1 cellular context compared by ENCODE assay signal in the genomic region with DNA sequence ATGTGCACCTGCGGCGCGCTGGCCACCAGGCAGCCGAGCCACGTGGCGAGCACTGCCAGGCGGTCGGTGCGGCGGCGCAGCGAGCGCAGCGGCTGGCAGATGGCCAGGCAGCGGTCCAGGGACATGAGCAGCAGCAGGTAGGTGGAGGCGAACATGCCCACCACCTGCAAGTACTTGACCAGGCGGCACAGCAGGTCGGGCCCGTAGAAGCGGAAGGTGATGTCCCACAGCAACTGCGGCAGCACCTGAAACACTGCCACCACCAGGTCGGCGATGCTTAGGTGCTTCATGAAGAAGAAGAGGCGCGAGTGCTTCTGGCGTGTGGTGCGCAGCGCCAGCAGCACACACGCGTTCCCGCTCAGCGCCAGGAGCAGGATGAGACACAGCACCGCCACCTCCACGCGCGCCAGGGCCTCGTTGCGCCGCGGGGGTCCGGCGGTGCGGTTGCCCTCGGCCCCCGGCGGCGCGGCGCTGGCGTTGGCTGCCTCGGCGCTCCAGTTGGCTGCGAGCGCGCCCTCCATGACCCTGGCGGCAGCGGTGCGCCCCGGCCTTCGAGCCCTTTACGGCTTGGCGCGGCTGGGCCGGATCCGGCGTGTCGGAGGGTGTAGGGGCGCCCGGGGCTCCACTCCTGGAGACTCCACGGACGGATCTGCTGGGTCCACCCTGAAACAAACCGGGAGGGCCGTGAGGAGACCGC.
TF ChIP-seq lines count a peak whose summit lies in the region.

No MANE protein-coding gene starts in this region.

TF ChIP-seq in WTC11, 78 proteins besides CTCF, POLR2A, EP300 and RAD21 (continued from another document):
- TF ChIP-seq, protein P1, sequence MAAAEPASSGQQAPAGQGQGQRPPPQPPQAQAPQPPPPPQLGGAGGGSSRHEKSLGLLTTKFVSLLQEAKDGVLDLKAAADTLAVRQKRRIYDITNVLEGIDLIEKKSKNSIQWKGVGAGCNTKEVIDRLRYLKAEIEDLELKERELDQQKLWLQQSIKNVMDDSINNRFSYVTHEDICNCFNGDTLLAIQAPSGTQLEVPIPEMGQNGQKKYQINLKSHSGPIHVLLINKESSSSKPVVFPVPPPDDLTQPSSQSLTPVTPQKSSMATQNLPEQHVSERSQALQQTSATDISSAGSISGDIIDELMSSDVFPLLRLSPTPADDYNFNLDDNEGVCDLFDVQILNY (CRISPR knock-in tag; IDR thresholded peaks at IDR 0.05) = no peak
- TF ChIP-seq TCF7 (CRISPR knock-in tag; IDR thresholded peaks at IDR 0.05; ENCODE audit: low read depth) (0 out of 2 replicates have a peak, but pooled peaks have one; percentile 55), ZNF121 (CRISPR knock-in tag; IDR thresholded peaks at IDR 0.05) (peak; percentile 50; the same call in 1 of the 2 replicates), JUN (CRISPR knock-in tag; IDR thresholded peaks at IDR 0.05) (peak; percentile 30; the same call in 1 of the 2 replicates), ZNF396 (CRISPR knock-in tag; IDR thresholded peaks at IDR 0.05; ENCODE audit: borderline replicate concordance) (no peak), ATF1 (CRISPR knock-in tag; IDR thresholded peaks at IDR 0.05) (no peak), ZNF219 (CRISPR knock-in tag; IDR thresholded peaks at IDR 0.05; ENCODE audit: borderline replicate concordance) (no peak), SOX15 (CRISPR knock-in tag; IDR thresholded peaks at IDR 0.05) (no peak), MXD4 (CRISPR knock-in tag; IDR thresholded peaks at IDR 0.05; ENCODE audit: borderline replicate concordance) (no peak), ZNF317 (CRISPR knock-in tag; IDR thresholded peaks at IDR 0.05; ENCODE audit: borderline replicate concordance, low read depth) (no peak), NR3C1 (CRISPR knock-in tag; conservative IDR thresholded peaks at IDR 0.05; ENCODE audit: low read depth) (no peak), MYBL2 (CRISPR knock-in tag; IDR thresholded peaks at IDR 0.05) (no peak), GABPB1 (CRISPR knock-in tag; IDR thresholded peaks at IDR 0.05) (no peak)
- TF ChIP-seq, protein P2, sequence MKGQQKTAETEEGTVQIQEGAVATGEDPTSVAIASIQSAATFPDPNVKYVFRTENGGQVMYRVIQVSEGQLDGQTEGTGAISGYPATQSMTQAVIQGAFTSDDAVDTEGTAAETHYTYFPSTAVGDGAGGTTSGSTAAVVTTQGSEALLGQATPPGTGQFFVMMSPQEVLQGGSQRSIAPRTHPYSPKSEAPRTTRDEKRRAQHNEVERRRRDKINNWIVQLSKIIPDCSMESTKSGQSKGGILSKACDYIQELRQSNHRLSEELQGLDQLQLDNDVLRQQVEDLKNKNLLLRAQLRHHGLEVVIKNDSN (CRISPR knock-in tag; IDR thresholded peaks at IDR 0.05) = no peak
- TF ChIP-seq, protein P3, sequence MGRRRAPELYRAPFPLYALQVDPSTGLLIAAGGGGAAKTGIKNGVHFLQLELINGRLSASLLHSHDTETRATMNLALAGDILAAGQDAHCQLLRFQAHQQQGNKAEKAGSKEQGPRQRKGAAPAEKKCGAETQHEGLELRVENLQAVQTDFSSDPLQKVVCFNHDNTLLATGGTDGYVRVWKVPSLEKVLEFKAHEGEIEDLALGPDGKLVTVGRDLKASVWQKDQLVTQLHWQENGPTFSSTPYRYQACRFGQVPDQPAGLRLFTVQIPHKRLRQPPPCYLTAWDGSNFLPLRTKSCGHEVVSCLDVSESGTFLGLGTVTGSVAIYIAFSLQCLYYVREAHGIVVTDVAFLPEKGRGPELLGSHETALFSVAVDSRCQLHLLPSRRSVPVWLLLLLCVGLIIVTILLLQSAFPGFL (CRISPR knock-in tag; IDR thresholded peaks at IDR 0.05; ENCODE audit: borderline replicate concordance) = no peak
- TF ChIP-seq, protein P4, sequence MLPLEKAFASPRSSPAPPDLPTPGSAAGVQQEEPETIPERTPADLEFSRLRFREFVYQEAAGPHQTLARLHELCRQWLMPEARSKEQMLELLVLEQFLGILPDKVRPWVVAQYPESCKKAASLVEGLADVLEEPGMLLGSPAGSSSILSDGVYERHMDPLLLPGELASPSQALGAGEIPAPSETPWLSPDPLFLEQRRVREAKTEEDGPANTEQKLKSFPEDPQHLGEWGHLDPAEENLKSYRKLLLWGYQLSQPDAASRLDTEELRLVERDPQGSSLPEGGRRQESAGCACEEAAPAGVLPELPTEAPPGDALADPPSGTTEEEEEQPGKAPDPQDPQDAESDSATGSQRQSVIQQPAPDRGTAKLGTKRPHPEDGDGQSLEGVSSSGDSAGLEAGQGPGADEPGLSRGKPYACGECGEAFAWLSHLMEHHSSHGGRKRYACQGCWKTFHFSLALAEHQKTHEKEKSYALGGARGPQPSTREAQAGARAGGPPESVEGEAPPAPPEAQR (CRISPR knock-in tag; IDR thresholded peaks at IDR 0.05) = no peak
- TF ChIP-seq, protein P5, sequence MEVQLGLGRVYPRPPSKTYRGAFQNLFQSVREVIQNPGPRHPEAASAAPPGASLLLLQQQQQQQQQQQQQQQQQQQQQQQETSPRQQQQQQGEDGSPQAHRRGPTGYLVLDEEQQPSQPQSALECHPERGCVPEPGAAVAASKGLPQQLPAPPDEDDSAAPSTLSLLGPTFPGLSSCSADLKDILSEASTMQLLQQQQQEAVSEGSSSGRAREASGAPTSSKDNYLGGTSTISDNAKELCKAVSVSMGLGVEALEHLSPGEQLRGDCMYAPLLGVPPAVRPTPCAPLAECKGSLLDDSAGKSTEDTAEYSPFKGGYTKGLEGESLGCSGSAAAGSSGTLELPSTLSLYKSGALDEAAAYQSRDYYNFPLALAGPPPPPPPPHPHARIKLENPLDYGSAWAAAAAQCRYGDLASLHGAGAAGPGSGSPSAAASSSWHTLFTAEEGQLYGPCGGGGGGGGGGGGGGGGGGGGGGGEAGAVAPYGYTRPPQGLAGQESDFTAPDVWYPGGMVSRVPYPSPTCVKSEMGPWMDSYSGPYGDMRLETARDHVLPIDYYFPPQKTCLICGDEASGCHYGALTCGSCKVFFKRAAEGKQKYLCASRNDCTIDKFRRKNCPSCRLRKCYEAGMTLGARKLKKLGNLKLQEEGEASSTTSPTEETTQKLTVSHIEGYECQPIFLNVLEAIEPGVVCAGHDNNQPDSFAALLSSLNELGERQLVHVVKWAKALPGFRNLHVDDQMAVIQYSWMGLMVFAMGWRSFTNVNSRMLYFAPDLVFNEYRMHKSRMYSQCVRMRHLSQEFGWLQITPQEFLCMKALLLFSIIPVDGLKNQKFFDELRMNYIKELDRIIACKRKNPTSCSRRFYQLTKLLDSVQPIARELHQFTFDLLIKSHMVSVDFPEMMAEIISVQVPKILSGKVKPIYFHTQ (CRISPR knock-in tag; IDR thresholded peaks at IDR 0.05) = no peak
